1 cellular context compared by ENCODE assay signal in genomic region chr16:2910441-2910840, GRCh38.
TF ChIP-seq lines count a peak whose summit lies in the region.

No MANE protein-coding gene starts in this region.

TF ChIP-seq in K562, 482 proteins besides CTCF, POLR2A, EP300 and RAD21:
- TF ChIP-seq ZNF316 (IDR thresholded peaks at IDR 0.05) (peak; percentile 28), SMC3 (conservative IDR thresholded peaks at IDR 0.05; ENCODE audit: insufficient read depth, low read depth, low read length) (no peak)
